8 cellular contexts compared by ENCODE assay signal in genomic region chr17:41688641-41689496, GRCh38. TPM values are rescaled to one million over a fixed set of nuclear protein-coding genes. Genes with fewer than 3 reads are reported as not detected.
DNase-seq lines count a peak whose midpoint lies in the region; ATAC-seq and TF ChIP-seq lines count a peak whose summit lies in the region.

EIF1 (plus strand) TSS chr17:41688885; CDS start chr17:41689039, 154 bp downstream.

- H3K4me1 ChIP-seq in PC-3 (ENCODE audit: insufficient read depth, low read length): peaks cover 6% of the 10 kb centered on the region; the same call in 1 of the 2 replicates
- peaks cover 20% of the 10 kb centered on the region for H3K4me1 ChIP-seq in mucosa of descending colon (ENCODE audit: low read depth)

- H3K9ac ChIP-seq in PC-3 (ENCODE audit: low read length): peak within 1 kb of the TSS; percentile 100

- intact Hi-C loops in PC-3 (cut with micrococcal nuclease): no loop called here
- intact Hi-C loops in mucosa of descending colon (cut with DNase I, micrococcal nuclease): no loop called here

- peak within 1 kb of the TSS; percentile 97 for H3K4me3 ChIP-seq in PC-3 (ENCODE audit: low read length)
- H3K4me3 ChIP-seq in epithelial cell of esophagus (ENCODE audit: low read length): peak within 1 kb of the TSS; percentile 81
- peak within 1 kb of the TSS; percentile 90 for H3K4me3 ChIP-seq in mucosa of descending colon

- TF ChIP-seq EP300 in Ishikawa (IDR thresholded peaks at IDR 0.05; ENCODE audit: borderline replicate concordance): no peak; the same call in 1 of the 2 replicates

- H3F3A ChIP-seq in PC-3 (ENCODE audit: low read length, unreplicated experiment): peaks cover 33% of the 10 kb centered on the region

- BruUV-seq in PC-3 (replicated peaks; lab: Mats Ljungman, UMichigan): TSS peak; percentile 41

- H3K27ac ChIP-seq in PC-3 (ENCODE audit: low read length): peak within 1 kb of the TSS; percentile 95

- POLR2A ChIA-PET in PC-3 (lab: Charles Lee; ENCODE audit: unreplicated experiment): interaction anchor here (0.5 to 1.0 kb wide), 14 partner anchors 21 to 1156 kb away, joined by 3 to 9 read pairs (median 4); partner anchors contain the start of gene JUP

- no peaks in the 10 kb centered on the region for H3K9me2 ChIP-seq in PC-3 (replicated peaks; ENCODE audit: low read length)

- H4K20me1 ChIP-seq in PC-3 (ENCODE audit: low read length): peaks cover 32% of the 10 kb centered on the region

- CTCF ChIA-PET in PC-3 (lab: Charles Lee): interaction anchor here (0.6 to 1.1 kb wide), 6 partner anchors 10 to 140 kb away, joined by 3 to 5 read pairs (median 3); no protein-coding TSS in a partner anchor

- ATAC-seq in GM21576 (IDR thresholded peaks at IDR 0.05; ENCODE audit: unreplicated experiment) (peak; percentile 67), PC-3 (peak; percentile 76), mucosa of descending colon (peak; percentile 89)

- no peaks in the 10 kb centered on the region for H3K27me3 ChIP-seq in PC-3 (ENCODE audit: low read length)

- no peaks in the 10 kb centered on the region for H3K9me3 ChIP-seq in PC-3 (ENCODE audit: low read length)
- H3K9me3 ChIP-seq in mucosa of descending colon: no peaks in the 10 kb centered on the region

- H2AFZ ChIP-seq in PC-3 (ENCODE audit: low read length): peak within 1 kb of the TSS; percentile 85

- H3K36me3 ChIP-seq in PC-3 (ENCODE audit: low read depth, low read length): peaks cover 33% of the 10 kb centered on the region
- H3K36me3 ChIP-seq in mucosa of descending colon (ENCODE audit: low read depth): peaks cover 19% of the 10 kb centered on the region

- peak; percentile 96 for DNase-seq in DMS114 treated with DMSO at 0.1 percent for 48 hours (lab: John Stamatoyannopoulos, UW; ENCODE audit: unreplicated experiment)
- DNase-seq in PC-3: peak; percentile 98
- DNase-seq in activated T-cell treated with anti-CD3 and anti-CD28 coated beads for 48 hours (ENCODE audit: low read depth): peak; percentile 99
- peak; percentile 100 for DNase-seq in epithelial cell of esophagus (ENCODE audit: low read depth)
- peak; percentile 100 for DNase-seq in mucosa of descending colon
- peak; percentile 100 for DNase-seq in stimulated activated CD8-positive, alpha-beta memory T cell treated with anti-CD3 and anti-CD28 coated beads, Interleukin-4, amount 100 ng/mL, for 24 hours (ENCODE audit: low read depth)

- peak within 1 kb of the TSS; percentile 96 for H3K4me2 ChIP-seq in PC-3 (ENCODE audit: low read length)

- TF ChIP-seq RAD21 in Ishikawa (IDR thresholded peaks at IDR 0.05; ENCODE audit: low read depth): no peak

- no peak for TF ChIP-seq CTCF in PC-3 (conservative IDR thresholded peaks at IDR 0.05; ENCODE audit: low read depth, low read length)
- no peak for TF ChIP-seq CTCF in epithelial cell of esophagus (IDR thresholded peaks at IDR 0.05; ENCODE audit: insufficient read depth, low read depth, low read length, missing control alignments)
- TF ChIP-seq CTCF in mucosa of descending colon (IDR thresholded peaks at IDR 0.05): no peak

- peaks cover 28% of the 10 kb centered on the region for H3K79me2 ChIP-seq in PC-3 (ENCODE audit: low read length)

TF ChIP-seq in Ishikawa, 13 proteins besides CTCF, POLR2A, EP300 and RAD21:
- TF ChIP-seq EGR1 (IDR thresholded peaks at IDR 0.05) (no peak), MAX (IDR thresholded peaks at IDR 0.05) (no peak), FOXM1 (IDR thresholded peaks at IDR 0.05; ENCODE audit: borderline replicate concordance, low read depth) (peak; percentile 38; the same call in 1 of the 2 replicates), TAF1 (IDR thresholded peaks at IDR 0.05; ENCODE audit: low read depth) (peak; percentile 91), ZBTB7A (IDR thresholded peaks at IDR 0.05; ENCODE audit: low read depth) (no peak), YY1 (IDR thresholded peaks at IDR 0.05; ENCODE audit: low read depth) (peak; percentile 79), CREB1 (IDR thresholded peaks at IDR 0.05; ENCODE audit: low read depth) (peak; percentile 98), TEAD4 (IDR thresholded peaks at IDR 0.05) (no peak), REST (IDR thresholded peaks at IDR 0.05; ENCODE audit: low read depth) (no peak), NFIC (IDR thresholded peaks at IDR 0.05) (no peak), TCF12 (IDR thresholded peaks at IDR 0.05; ENCODE audit: low read depth) (no peak; the same call in 1 of the 2 replicates), CEBPB (IDR thresholded peaks at IDR 0.05) (peak; percentile 90), USF1 (IDR thresholded peaks at IDR 0.05) (no peak)

RNA-seq across cellular contexts. Expression of gene EIF1, which starts in this region (rescaled TPM):
- total RNA-seq in PC-3 (2014; rRNA removed) (88.7 and 95.9 TPM in 2 replicates), mucosa of descending colon (100 to 1,000 TPM; 547 to 915 (median 566) TPM)

Comparison
In these comparisons a context has a peak if more than half of its experiments do, and no peak if none do; other contexts are left out.
1. Peak in every context shown above with its lines: DNase-seq, ATAC-seq, H3K4me3 ChIP-seq and H3K27ac ChIP-seq.